Comparison of ENCODE assay signal across 8 cellular contexts in the genomic region with DNA sequence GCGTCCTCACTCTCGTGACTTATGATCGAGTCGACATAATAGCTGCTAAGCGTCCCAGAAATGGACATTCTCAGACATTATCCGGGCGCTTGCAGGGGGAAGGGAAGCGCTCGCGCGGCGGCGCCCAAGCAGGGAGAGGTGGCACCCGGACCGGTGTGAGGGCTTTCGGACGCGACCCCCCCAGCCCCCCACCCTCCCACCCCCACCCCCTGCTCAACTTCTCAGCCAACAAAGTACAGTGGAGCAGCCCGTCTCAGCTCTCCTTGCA. TPM values are rescaled to one million over a fixed set of nuclear protein-coding genes. Genes with fewer than 3 reads are reported as not detected.
DNase-seq lines count a peak whose midpoint lies in the region; ATAC-seq and TF ChIP-seq lines count a peak whose summit lies in the region.

A gene (minus strand): TSS at position 157 of the 268 bp plus-strand sequence. CDS start 89 bp downstream, at position 68.

- H3K23ac ChIP-seq in trophoblast cell (ENCODE audit: low read length), result no peak within 1 kb of the TSS

- DNase-seq in Caco-2 (no peak), NT2/D1 (ENCODE audit: low read depth, low spot score) (no peak), endothelial cell (ENCODE audit: low spot score) (no peak), trophoblast cell (no peak), anterior cingulate cortex (lab: John Stamatoyannopoulos, UW) (no peak)
- DNase-seq in activated effector memory CD4-positive, alpha-beta T cell treated with anti-CD3 and anti-CD28 coated beads, Interleukin-2, amount 50 U/mL, for 16 hours, result no peak

- H3K4me3 Mint-ChIP-seq in Caco-2 (ENCODE audit: unreplicated experiment) (peak within 1 kb of the TSS; percentile 85), endothelial cell (ENCODE audit: unreplicated experiment) (peak within 1 kb of the TSS; percentile 88)

- no peak within 1 kb of the TSS for H4K91ac ChIP-seq in trophoblast cell (ENCODE audit: low read depth, low read length)

- POLR2A ChIA-PET in Caco-2 (lab: Charles Lee), result interaction anchor here (0.5 to 1.4 kb wide), 7 partner anchors 10 to 366 kb away, joined by 3 to 17 read pairs (median 4); a partner anchor contains a TSS

- no peak for TF ChIP-seq CTCF in Caco-2 (IDR thresholded peaks at IDR 0.05; ENCODE audit: insufficient read depth in 1 of 2, low read depth in 1 of 2, low read length in 1 of 2, severe bottlenecking in 1 of 2, unreplicated experiment in 1 of 2)
- TF ChIP-seq CTCF in endothelial cell (IDR thresholded peaks at IDR 0.05; ENCODE audit: unreplicated experiment), result no peak

- H3K9me3 Mint-ChIP-seq in Caco-2 (ENCODE audit: unreplicated experiment) (no peaks in the 10 kb centered on the region), endothelial cell (ENCODE audit: unreplicated experiment) (no peaks in the 10 kb centered on the region)

- ATAC-seq in HG02884 (IDR thresholded peaks at IDR 0.05; ENCODE audit: unreplicated experiment), result no peak
- ATAC-seq in GM19035 (IDR thresholded peaks at IDR 0.05; ENCODE audit: unreplicated experiment), result no peak

- no peak within 1 kb of the TSS for H4K8ac ChIP-seq in trophoblast cell (ENCODE audit: low read depth, low read length)

- no peaks in the 10 kb centered on the region for H3K36me3 ChIP-seq in Caco-2 (ENCODE audit: control insufficient read depth, insufficient read depth, low read length)
- H3K36me3 ChIP-seq in NT2/D1 (ENCODE audit: insufficient read depth, insufficient read length, low read length), result peaks cover 9% of the 10 kb centered on the region
- no peaks in the 10 kb centered on the region for H3K36me3 ChIP-seq in trophoblast cell (ENCODE audit: control insufficient read depth in 1 of 2, insufficient read depth in 2 of 2, low read length in 2 of 2)

- no peaks in the 10 kb centered on the region for H3K79me2 ChIP-seq in trophoblast cell (ENCODE audit: control insufficient read depth, insufficient read depth, low read length, poor library complexity)

- peak within 1 kb of the TSS; percentile 33 for H3K27ac Mint-ChIP-seq in Caco-2 (ENCODE audit: unreplicated experiment)
- no peak within 1 kb of the TSS for H3K27ac Mint-ChIP-seq in endothelial cell (ENCODE audit: unreplicated experiment)

- no peak within 1 kb of the TSS for H2BK5ac ChIP-seq in trophoblast cell (ENCODE audit: low read depth, low read length, poor library complexity)

- H3K27ac ChIP-seq in trophoblast cell (ENCODE audit: low read depth, low read length), result no peak within 1 kb of the TSS

- intact Hi-C loops in Caco-2 (cut with micrococcal nuclease; ENCODE audit: unreplicated experiment), result loop anchor here (2.0 kb wide), 1 partner anchor 21 kb away; no protein-coding TSS in a partner anchor

- H3K18ac ChIP-seq in trophoblast cell (ENCODE audit: low read length), result no peak within 1 kb of the TSS

- H3K9me3 ChIP-seq in Caco-2, result no peaks in the 10 kb centered on the region
- peaks cover 7% of the 10 kb centered on the region; the same call in 1 of the 2 replicates for H3K9me3 ChIP-seq in NT2/D1 (ENCODE audit: insufficient read depth, low read length)
- H3K9me3 ChIP-seq in trophoblast cell (ENCODE audit: insufficient read depth, low read depth, low read length), result peaks cover 9% of the 10 kb centered on the region

- H3K4me1 ChIP-seq in Caco-2, result peaks cover 18% of the 10 kb centered on the region
- peaks cover 4% of the 10 kb centered on the region for H3K4me1 ChIP-seq in NT2/D1 (ENCODE audit: insufficient read depth, insufficient read length)
- H3K4me1 ChIP-seq in trophoblast cell (ENCODE audit: control insufficient read depth in 1 of 2, insufficient read depth in 2 of 2, low read length in 2 of 2), result peaks cover 8 to 18% of the 10 kb centered on the region in 2 experiments

- BruUV-seq in Caco-2 (replicated peaks; lab: Mats Ljungman, UMichigan), result no TSS peak

- H3K27me3 Mint-ChIP-seq in Caco-2 (ENCODE audit: insufficient read depth, unreplicated experiment) (peaks cover 52% of the 10 kb centered on the region), endothelial cell (ENCODE audit: unreplicated experiment) (peaks cover 40% of the 10 kb centered on the region)

- no peak within 1 kb of the TSS for H4K12ac ChIP-seq in trophoblast cell (ENCODE audit: low read depth, low read length)

- peak within 1 kb of the TSS; percentile 83 for H3K4me2 ChIP-seq in trophoblast cell (ENCODE audit: low read length)

- no CpG with 5 or more reads among the region's 19 CpGs for WGBS in trophoblast cell (ENCODE audit: extremely low coverage, insufficient coverage, insufficient read length)

- H3K4me3 ChIP-seq in Caco-2 (ENCODE audit: low read depth, low read length), result peak within 1 kb of the TSS; percentile 57
- H3K4me3 ChIP-seq in NT2/D1 (ENCODE audit: insufficient read length, low read depth), result peak within 1 kb of the TSS; percentile 49
- peak within 1 kb of the TSS; percentile 21 for H3K4me3 ChIP-seq in trophoblast cell (ENCODE audit: low read depth, low read length)

- no peaks in the 10 kb centered on the region for H3K79me1 ChIP-seq in trophoblast cell (ENCODE audit: low read length)

- H3K9ac ChIP-seq in NT2/D1 (ENCODE audit: insufficient read length, low read depth) (peak within 1 kb of the TSS; percentile 69), trophoblast cell (ENCODE audit: low read length) (no peak within 1 kb of the TSS)

- H3K14ac ChIP-seq in trophoblast cell (ENCODE audit: low read length), result no peak within 1 kb of the TSS

- no peak within 1 kb of the TSS for H2BK120ac ChIP-seq in trophoblast cell (ENCODE audit: insufficient read depth, low read length, poor library complexity)

- H2AFZ ChIP-seq in trophoblast cell (ENCODE audit: insufficient read depth, low read length, poor library complexity), result peak within 1 kb of the TSS; percentile 69

- peaks cover 13% of the 10 kb centered on the region for H3K4me1 Mint-ChIP-seq in Caco-2 (ENCODE audit: low read depth, unreplicated experiment)
- H3K4me1 Mint-ChIP-seq in endothelial cell (ENCODE audit: unreplicated experiment), result peaks cover 13% of the 10 kb centered on the region

- H3K36me3 Mint-ChIP-seq in Caco-2 (ENCODE audit: insufficient read depth, unreplicated experiment) (no peaks in the 10 kb centered on the region), endothelial cell (ENCODE audit: low read depth, unreplicated experiment) (no peaks in the 10 kb centered on the region)

- no peak within 1 kb of the TSS for H2AK5ac ChIP-seq in trophoblast cell (ENCODE audit: low read length)

- no peak within 1 kb of the TSS for H2BK12ac ChIP-seq in trophoblast cell (ENCODE audit: low read length)

- H3K4ac ChIP-seq in trophoblast cell (ENCODE audit: low read depth, low read length), result no peak within 1 kb of the TSS

- peaks cover 30% of the 10 kb centered on the region for H3K27me3 ChIP-seq in Caco-2 (replicated peaks; ENCODE audit: control insufficient read depth, insufficient read depth, low read length)
- peaks cover 94% of the 10 kb centered on the region for H3K27me3 ChIP-seq in NT2/D1 (ENCODE audit: insufficient read depth, insufficient read length)
- peaks cover 95% of the 10 kb centered on the region for H3K27me3 ChIP-seq in trophoblast cell (ENCODE audit: insufficient read depth, low read length)

- CTCF ChIA-PET in Caco-2 (lab: Charles Lee), result interaction anchor here (0.6 to 2.3 kb wide), 13 partner anchors 13 to 406 kb away, joined by 3 to 10 read pairs (median 5); a partner anchor contains a TSS

RNA-seq across cellular contexts. Expression of the gene that starts here (rescaled TPM):
- total RNA-seq in Caco-2 (2022) (4.5 and 5.4 TPM in 2 replicates), endothelial cell (ENCODE audit: unreplicated experiment) (0.49 TPM)
- 0.99 and 1.1 TPM in 2 replicates for polyA plus RNA-seq in trophoblast cell (2013)
